In the genomic region with DNA sequence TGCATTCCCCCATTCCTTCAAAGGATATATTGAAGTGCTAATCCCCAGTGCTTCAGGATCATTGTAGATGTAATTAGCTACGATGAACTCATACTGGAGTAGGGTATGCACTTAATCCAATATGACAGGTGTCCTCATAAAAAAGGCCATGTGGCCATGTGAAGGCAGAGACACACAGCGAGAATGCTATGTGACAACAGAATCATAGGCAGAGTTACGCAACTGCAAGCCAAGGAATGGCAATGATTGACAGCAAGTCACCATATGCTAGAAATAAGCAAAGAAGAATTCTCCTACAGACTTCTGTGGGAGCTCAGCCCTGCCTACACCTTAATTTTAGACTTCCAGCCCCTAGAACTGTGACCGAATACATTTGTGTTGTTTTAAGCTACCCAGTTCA, we compare ENCODE assay signal across 25 cellular contexts.
DNase-seq lines count a peak whose midpoint lies in the region; ATAC-seq, FAIRE-seq and TF ChIP-seq lines count a peak whose summit lies in the region.
"Had no signal": no experiment of that assay in that cellular context is flagged by ENCODE, and none has a peak within 500 bp of the region (broad histone marks: within the 10 kb centered on the region; RNA-seq: fewer than 3 reads in every experiment).

No MANE protein-coding gene starts in this region.

- WGBS in A549 (ENCODE audit: missing lambda C conversion rate): 20% methylated on average over 4 of the region's 4 CpGs

- H3K36me3 ChIP-seq in neural progenitor cell: no peaks in the 10 kb centered on the region

- H3K9me3 ChIP-seq in A549 (peaks cover 9% of the 10 kb centered on the region), neural progenitor cell (ENCODE audit: low read depth) (no peaks in the 10 kb centered on the region)
- H3K9me3 ChIP-seq: Caco-2 had no signal

- peaks cover 4% of the 10 kb centered on the region for H3K27me3 Mint-ChIP-seq in neural progenitor cell (ENCODE audit: insufficient read depth, low read depth)
- H3K27me3 Mint-ChIP-seq: CD4-positive, alpha-beta T cell had no signal

- H3K4me3 Mint-ChIP-seq in neural progenitor cell: no peak overlapping the region
- H3K4me3 Mint-ChIP-seq: CD4-positive, alpha-beta T cell; H9 had no signal

- H3K4me2 ChIP-seq in A549 (no peak overlapping the region), neural progenitor cell (no peak overlapping the region)

- H3K27me3 ChIP-seq in neural progenitor cell: no peaks in the 10 kb centered on the region

- POLR2A ChIA-PET in A549 (lab: Yijun Ruan, JAX): no interaction called here

- H4K20me1 ChIP-seq in neural progenitor cell (ENCODE audit: low read depth): no peaks in the 10 kb centered on the region

- H2AFZ ChIP-seq in neural progenitor cell (replicated peaks): peak overlapping the region; percentile 6

- H3K4me3 ChIP-seq in A549 (no peak overlapping the region), neural progenitor cell (no peak overlapping the region)
- H3K4me3 ChIP-seq: GM12878 had no signal

- TF ChIP-seq CTCF in A549 (IDR thresholded peaks at IDR 0.05) (no peak), neural progenitor cell (IDR thresholded peaks at IDR 0.05) (no peak)

- no peaks in the 10 kb centered on the region for H3K4me1 Mint-ChIP-seq in neural progenitor cell
- H3K4me1 Mint-ChIP-seq: H9 had no signal

- ATAC-seq in A549: no peak
- ATAC-seq: GM12878, SK-N-SH treated with all-trans-retinoic acid at 6 μM for 48 hours had no signal

- H3K4me1 ChIP-seq in A549 (no peaks in the 10 kb centered on the region), neural progenitor cell (no peaks in the 10 kb centered on the region)
- H3K4me1 ChIP-seq: Caco-2 had no signal

- TF ChIP-seq POLR2A in A549 (IDR thresholded peaks at IDR 0.05; ENCODE audit: low read length): no peak
- no peak for TF ChIP-seq POLR2A in GM12892 (IDR thresholded peaks at IDR 0.05; ENCODE audit: low read depth, low read length)

- H3K36me3 Mint-ChIP-seq in neural progenitor cell: no peaks in the 10 kb centered on the region

- CTCF ChIA-PET in A549 (lab: Yijun Ruan, JAX): no interaction called here

- no peaks in the 10 kb centered on the region for H3K79me2 ChIP-seq in neural progenitor cell (ENCODE audit: low read depth)

- no peak for TF ChIP-seq EP300 in A549 (IDR thresholded peaks at IDR 0.05)

- H3K27ac Mint-ChIP-seq in neural progenitor cell: no peak overlapping the region
- H3K27ac Mint-ChIP-seq: CD4-positive, alpha-beta T cell; H9 had no signal

- no peak for TF ChIP-seq RAD21 in A549 (conservative IDR thresholded peaks at IDR 0.05 in 1 of 2, IDR thresholded peaks at IDR 0.05 in 1 of 2)

- no peaks in the 10 kb centered on the region for H3F3A ChIP-seq in neural progenitor cell (ENCODE audit: low read depth)

- no peak for DNase-seq in A549 (ENCODE audit: low read depth in 1 of 2, low spot score in 1 of 2)
- no peak for DNase-seq in HTR-8/SVneo (ENCODE audit: insufficient read length, low spot score)
- DNase-seq in NCI-H82 treated with DMSO at 0.1 percent for 48 hours (lab: John Stamatoyannopoulos, UW; ENCODE audit: unreplicated experiment): peak; percentile 71
- DNase-seq in neural progenitor cell (ENCODE audit: low spot score): no peak
- DNase-seq in NCI-H1694 (lab: John Stamatoyannopoulos, UW): no peak
- no peak for DNase-seq in GM12892 (ENCODE audit: insufficient read length)
- DNase-seq in midbrain (lab: John Stamatoyannopoulos, UW): no peak
- DNase-seq in stimulated activated CD4-positive, alpha-beta T cell treated with anti-CD3 and anti-CD28 coated beads, Interleukin-4, amount 100 ng/mL, for 1 hour: no peak
- DNase-seq: Caco-2; CD4-positive, alpha-beta T cell; DMS53; EL; H9; KBM-7; NCI-H1436; NCI-H2029; NCI-H345; NCI-H69; NK-92 treated with Interleukin-12 subunit alpha and Interleukin-12 subunit beta, amount 100 ng/mL, for 24 hours; SHP77; T-helper 1 cell had no signal

- H3K9ac ChIP-seq in neural progenitor cell: no peak overlapping the region

- FAIRE-seq in A549 (lab: Jason Lieb, UNC) (no peak), HTR-8/SVneo (lab: Jason Lieb, UNC) (peak; percentile 54), GM12892 (lab: Jason Lieb, UNC) (no peak)
- FAIRE-seq: GM12878, GM18507 had no signal

- H3K9me3 Mint-ChIP-seq in neural progenitor cell: peaks cover 2% of the 10 kb centered on the region
- H3K9me3 Mint-ChIP-seq: H9 had no signal

- H3K27ac ChIP-seq in A549 (no peak overlapping the region), neural progenitor cell (no peak overlapping the region)
- H3K27ac ChIP-seq: HL-60 had no signal

TF ChIP-seq in A549, 52 proteins besides CTCF, POLR2A, EP300 and RAD21:
- TF ChIP-seq, protein P1, sequence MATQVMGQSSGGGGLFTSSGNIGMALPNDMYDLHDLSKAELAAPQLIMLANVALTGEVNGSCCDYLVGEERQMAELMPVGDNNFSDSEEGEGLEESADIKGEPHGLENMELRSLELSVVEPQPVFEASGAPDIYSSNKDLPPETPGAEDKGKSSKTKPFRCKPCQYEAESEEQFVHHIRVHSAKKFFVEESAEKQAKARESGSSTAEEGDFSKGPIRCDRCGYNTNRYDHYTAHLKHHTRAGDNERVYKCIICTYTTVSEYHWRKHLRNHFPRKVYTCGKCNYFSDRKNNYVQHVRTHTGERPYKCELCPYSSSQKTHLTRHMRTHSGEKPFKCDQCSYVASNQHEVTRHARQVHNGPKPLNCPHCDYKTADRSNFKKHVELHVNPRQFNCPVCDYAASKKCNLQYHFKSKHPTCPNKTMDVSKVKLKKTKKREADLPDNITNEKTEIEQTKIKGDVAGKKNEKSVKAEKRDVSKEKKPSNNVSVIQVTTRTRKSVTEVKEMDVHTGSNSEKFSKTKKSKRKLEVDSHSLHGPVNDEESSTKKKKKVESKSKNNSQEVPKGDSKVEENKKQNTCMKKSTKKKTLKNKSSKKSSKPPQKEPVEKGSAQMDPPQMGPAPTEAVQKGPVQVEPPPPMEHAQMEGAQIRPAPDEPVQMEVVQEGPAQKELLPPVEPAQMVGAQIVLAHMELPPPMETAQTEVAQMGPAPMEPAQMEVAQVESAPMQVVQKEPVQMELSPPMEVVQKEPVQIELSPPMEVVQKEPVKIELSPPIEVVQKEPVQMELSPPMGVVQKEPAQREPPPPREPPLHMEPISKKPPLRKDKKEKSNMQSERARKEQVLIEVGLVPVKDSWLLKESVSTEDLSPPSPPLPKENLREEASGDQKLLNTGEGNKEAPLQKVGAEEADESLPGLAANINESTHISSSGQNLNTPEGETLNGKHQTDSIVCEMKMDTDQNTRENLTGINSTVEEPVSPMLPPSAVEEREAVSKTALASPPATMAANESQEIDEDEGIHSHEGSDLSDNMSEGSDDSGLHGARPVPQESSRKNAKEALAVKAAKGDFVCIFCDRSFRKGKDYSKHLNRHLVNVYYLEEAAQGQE (IDR thresholded peaks at IDR 0.05): no peak
- TF ChIP-seq CEBPB (IDR thresholded peaks at IDR 0.05): peak; percentile 26 to 36; a peak in 2 of 4 replicates
- TF ChIP-seq CHD2 (IDR thresholded peaks at IDR 0.05; ENCODE audit: low read length, partially characterized antibody): no peak
- TF ChIP-seq, protein P2, sequence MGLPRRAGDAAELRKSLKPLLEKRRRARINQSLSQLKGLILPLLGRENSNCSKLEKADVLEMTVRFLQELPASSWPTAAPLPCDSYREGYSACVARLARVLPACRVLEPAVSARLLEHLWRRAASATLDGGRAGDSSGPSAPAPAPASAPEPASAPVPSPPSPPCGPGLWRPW (IDR thresholded peaks at IDR 0.05): no peak
- TF ChIP-seq ESRRA (IDR thresholded peaks at IDR 0.05; ENCODE audit: borderline replicate concordance, low read length): no peak
- no peak for TF ChIP-seq SMC3 (IDR thresholded peaks at IDR 0.05)
- TF ChIP-seq HOXB5 (CRISPR knock-in tag; IDR thresholded peaks at IDR 0.05): no peak
- TF ChIP-seq NPAS2 (CRISPR knock-in tag; IDR thresholded peaks at IDR 0.05; ENCODE audit: borderline replicate concordance): no peak
